ENCODE assay signal across 15 cellular contexts in the genomic region with DNA sequence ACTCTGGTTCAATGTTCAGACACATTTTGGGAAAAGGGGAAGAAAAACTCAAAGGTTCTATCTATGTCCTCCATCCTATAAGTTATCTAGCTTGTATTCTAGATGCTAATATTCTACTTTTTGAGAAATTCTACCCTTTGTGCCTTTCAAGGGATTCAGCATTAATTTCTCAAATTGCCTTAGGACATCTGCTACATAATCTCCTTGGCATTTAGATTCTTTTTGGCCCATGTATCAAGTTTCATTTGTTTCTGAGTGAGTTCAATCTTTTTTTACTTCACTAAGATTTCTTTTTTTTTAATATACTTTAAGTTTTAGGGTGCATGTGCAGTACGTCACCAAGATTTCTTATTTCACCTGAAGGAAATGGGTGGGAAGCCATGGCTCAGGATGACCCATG.
"Had no signal": no experiment of that assay in that cellular context is flagged by ENCODE, and none has a peak within 500 bp of the region (broad histone marks: within the 10 kb centered on the region; RNA-seq: fewer than 3 reads in every experiment).

No MANE protein-coding gene starts in this region.

- H3K9me3 Mint-ChIP-seq: activated naive CD8-positive, alpha-beta T cell treated with anti-CD3 and anti-CD28 coated beads, Interleukin-2, amount 50 U/mL, for 24 hours had no signal

- H3K27ac Mint-ChIP-seq: activated CD8-positive, alpha-beta T cell treated with anti-CD3 and anti-CD28 coated beads, Interleukin-2, amount 10 ng/mL, durations not matched to agents 7 days and 5 days; activated naive CD8-positive, alpha-beta T cell treated with anti-CD3 and anti-CD28 coated beads, Interleukin-2, amount 50 U/mL, for 24 hours; stimulated activated naive CD8-positive, alpha-beta T cell treated with anti-CD3 and anti-CD28 coated beads, Interleukin-15, amount 100 ng/mL, for 72 hours had no signal

- H3K4me1 Mint-ChIP-seq: activated naive CD8-positive, alpha-beta T cell treated with anti-CD3 and anti-CD28 coated beads, Interleukin-2, amount 50 U/mL, for 24 hours; neural crest cell; stimulated activated naive CD8-positive, alpha-beta T cell treated with anti-CD3 and anti-CD28 coated beads, Interleukin-15, amount 100 ng/mL, for 72 hours had no signal

- ATAC-seq: activated CD8-positive, alpha-beta T cell treated with anti-CD3 and anti-CD28 coated beads, Interleukin-2, amount 10 ng/mL, durations not matched to agents 7 days and 5 days; activated naive CD8-positive, alpha-beta T cell treated with anti-CD3 and anti-CD28 coated beads, Interleukin-2, amount 50 U/mL, for 24 hours; gastrocnemius medialis; pancreas; stimulated activated naive CD8-positive, alpha-beta T cell treated with anti-CD3 and anti-CD28 coated beads, Interleukin-15, amount 100 ng/mL, for 72 hours had no signal

- H3K36me3 ChIP-seq: colonic mucosa, gastrocnemius medialis, pancreas had no signal

- H3K27me3 Mint-ChIP-seq: activated naive CD8-positive, alpha-beta T cell treated with anti-CD3 and anti-CD28 coated beads, Interleukin-2, amount 50 U/mL, for 24 hours; stimulated activated naive CD8-positive, alpha-beta T cell treated with anti-CD3 and anti-CD28 coated beads, Interleukin-15, amount 100 ng/mL, for 72 hours had no signal

- H3K4me3 ChIP-seq: colonic mucosa, gastrocnemius medialis, pancreas, testis had no signal

- H3K27ac ChIP-seq: colonic mucosa, gastrocnemius medialis, pancreas, testis, VCaP had no signal

- H3K4me3 Mint-ChIP-seq: activated CD8-positive, alpha-beta T cell treated with anti-CD3 and anti-CD28 coated beads, Interleukin-2, amount 10 ng/mL, durations not matched to agents 7 days and 5 days; activated naive CD8-positive, alpha-beta T cell treated with anti-CD3 and anti-CD28 coated beads, Interleukin-2, amount 50 U/mL, for 24 hours; neural crest cell; stimulated activated naive CD8-positive, alpha-beta T cell treated with anti-CD3 and anti-CD28 coated beads, Interleukin-15, amount 100 ng/mL, for 72 hours had no signal

- H3K27me3 ChIP-seq: colonic mucosa, gastrocnemius medialis, pancreas, testis had no signal

- DNase-seq: activated CD4-positive, alpha-beta T cell treated with anti-CD3 and anti-CD28 coated beads for 4 hours; activated CD8-positive, alpha-beta memory T cell treated with anti-CD3 and anti-CD28 coated beads, Interleukin-2, amount 50 U/mL, for 48 hours; activated CD8-positive, alpha-beta T cell treated with anti-CD3 and anti-CD28 coated beads, Interleukin-2, amount 10 ng/mL, durations not matched to agents 7 days and 5 days; activated naive CD4-positive, alpha-beta T cell treated with Interleukin-2 at 50 U/mL for 16 hours; activated naive CD8-positive, alpha-beta T cell treated with anti-CD3 and anti-CD28 coated beads, Interleukin-2, amount 50 U/mL, for 24 hours; colonic mucosa; effector CD4-positive, alpha-beta T cell; gastrocnemius medialis; pancreas; stimulated activated CD4-positive, alpha-beta T cell treated with anti-CD3 and anti-CD28 coated beads, Interleukin-4, amount 100 ng/mL, for 24 hours; stimulated activated naive CD8-positive, alpha-beta T cell treated with anti-CD3 and anti-CD28 coated beads, Interleukin-15, amount 100 ng/mL, for 72 hours; T1000; testis had no signal

- H3K4me1 ChIP-seq: colonic mucosa, gastrocnemius medialis, pancreas, testis had no signal

- H3K9me3 ChIP-seq: colonic mucosa, gastrocnemius medialis, pancreas, testis had no signal
